ENCODE assay signal across 25 cellular contexts in the genomic region with DNA sequence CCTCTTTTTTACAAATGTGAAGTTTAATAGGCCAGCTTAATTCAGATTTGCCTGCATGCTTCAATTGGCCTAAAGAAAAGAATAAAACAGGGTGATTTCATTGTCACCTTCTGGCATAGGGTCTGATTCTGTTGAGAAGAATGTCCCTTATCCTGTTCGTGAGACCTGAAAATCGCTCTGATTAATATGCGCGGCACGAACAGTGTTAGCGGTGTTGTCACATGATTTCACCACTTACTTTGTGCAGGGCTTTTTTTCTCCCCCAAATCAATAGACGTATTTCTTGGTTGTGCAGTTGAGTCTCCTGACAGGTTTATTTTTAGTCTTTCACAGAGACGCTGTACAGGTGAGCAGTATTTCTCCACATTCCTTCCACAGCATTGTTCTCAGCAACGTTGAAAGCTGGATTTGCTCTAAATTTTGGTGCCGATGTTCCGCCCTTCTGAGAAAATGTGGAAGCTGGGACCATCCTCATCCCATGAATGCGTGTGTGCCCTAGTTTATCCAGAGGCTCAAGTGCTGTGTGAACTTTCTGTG.
"Had no signal": no experiment of that assay in that cellular context is flagged by ENCODE, and none has a peak within 500 bp of the region (broad histone marks: within the 10 kb centered on the region; RNA-seq: fewer than 3 reads in every experiment).

No MANE protein-coding gene starts in this region.

- FAIRE-seq: keratinocyte had no signal

- H3K27me3 ChIP-seq: ovary, right atrium auricular region, right lobe of liver, transverse colon, upper lobe of left lung, vagina had no signal

- DNase-seq: hippocampal formation; left ventricle myocardium inferior; mesendoderm; naive B cell; natural killer cell; nephron progenitor cell; ovary; posterior cingulate gyrus; right lobe of liver; stimulated activated CD4-positive, alpha-beta T cell treated with anti-CD3 and anti-CD28 coated beads, Interleukin-1b, Interleukin-23, amount 100 ng/mL, for 48 hours; stimulated activated CD4-positive, alpha-beta T cell treated with anti-CD3 and anti-CD28 coated beads, Interleukin-2, amount 100 ng/mL, for 48 hours; stimulated activated CD4-positive, alpha-beta T cell treated with anti-CD3 and anti-CD28 coated beads, Interleukin-4, amount 100 ng/mL, for 4 hours; stimulated activated CD8-positive, alpha-beta memory T cell treated with anti-CD3 and anti-CD28 coated beads, Interleukin-4, amount 100 ng/mL, for 48 hours; stimulated activated naive CD4-positive, alpha-beta T cell treated with Interleukin-2 at 50 U/mL for 16 hours; stimulated activated naive CD8-positive, alpha-beta T cell treated with anti-CD3 and anti-CD28 coated beads, Interleukin-15, amount 100 ng/mL, for 72 hours; substantia nigra; transverse colon; upper lobe of left lung had no signal

- H3K9me3 ChIP-seq: left ventricle myocardium inferior, ovary, prostate gland, right atrium auricular region, right lobe of liver, transverse colon, upper lobe of left lung, vagina had no signal

- H3K36me3 ChIP-seq: ovary, prostate gland, right atrium auricular region, right lobe of liver, vagina had no signal

- H3K4me2 ChIP-seq: smooth muscle cell had no signal

- ATAC-seq: natural killer cell; right lobe of liver; stimulated activated memory B cell treated with anti-CD40 and anti-IgM and Interleukin-4, amounts not matched to agents 10 μg/mL and 1 μg/mL and 100 μg/mL, for 72 hours; stimulated activated naive CD8-positive, alpha-beta T cell treated with anti-CD3 and anti-CD28 coated beads, Interleukin-15, amount 100 ng/mL, for 72 hours had no signal

- H3K27ac ChIP-seq: left ventricle myocardium inferior, ovary, prostate gland, right atrium auricular region, right lobe of liver, transverse colon, upper lobe of left lung, vagina had no signal

- H3K4me3 ChIP-seq: left ventricle myocardium inferior, lung, ovary, prostate gland, right atrium auricular region, right lobe of liver, smooth muscle cell, transverse colon, upper lobe of left lung, vagina had no signal
